Comparison of ENCODE assay signal across 8 cellular contexts in the genomic region with DNA sequence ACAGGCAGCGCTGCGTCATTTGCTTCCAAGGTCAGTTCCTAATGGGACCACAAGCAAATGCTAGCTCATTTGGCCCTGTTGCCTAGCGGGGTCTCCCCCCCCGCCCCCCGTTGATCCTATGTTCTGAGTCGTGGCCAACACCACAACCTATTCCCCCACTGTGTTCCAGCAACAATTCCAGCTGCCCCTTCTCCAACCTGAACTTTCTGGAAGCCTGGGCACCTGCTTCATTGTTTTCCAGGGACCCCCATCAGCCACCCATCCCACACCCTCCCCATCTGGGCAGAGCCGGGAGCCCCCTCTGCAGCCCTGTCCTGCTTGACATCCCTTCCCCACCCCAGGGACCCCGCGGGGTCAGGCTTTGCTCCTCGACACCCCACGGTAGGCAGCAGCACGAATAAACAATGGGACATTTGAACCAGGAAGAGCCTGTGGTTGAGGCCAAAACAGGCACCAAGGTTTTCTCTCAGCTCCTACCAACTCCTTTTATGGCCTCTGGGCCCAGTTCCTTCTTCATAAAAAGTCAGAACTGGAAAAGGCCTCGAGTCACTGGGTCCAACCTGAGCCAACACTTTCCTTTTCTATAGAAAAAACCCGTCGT. TPM values are rescaled to one million over a fixed set of nuclear protein-coding genes. Genes with fewer than 3 reads are reported as not detected.
DNase-seq lines count a peak whose midpoint lies in the region; ATAC-seq and TF ChIP-seq lines count a peak whose summit lies in the region.

No MANE protein-coding gene starts in this region.

- WGBS in HUES64, result 37% methylated on average over 15 of the region's 15 CpGs
- 19 to 23% (median 22%) methylated on average over 14 to 15 of the region's 15 CpGs for WGBS in stomach, 5 donors

- H3K9me3 ChIP-seq in HUES64 (ENCODE audit: insufficient read depth, low read depth, low read length) (no peaks in the 10 kb centered on the region), adipocyte (ENCODE audit: control insufficient read depth, low read length) (no peaks in the 10 kb centered on the region), stomach (no peaks in the 10 kb centered on the region)

- no peak for TF ChIP-seq POLR2A in stomach (IDR thresholded peaks at IDR 0.05)
- TF ChIP-seq POLR2A in erythroblast (IDR thresholded peaks at IDR 0.05; ENCODE audit: low read length), result no peak

- peak overlapping the region; percentile 97 for H3K27ac ChIP-seq in HUES64 (ENCODE audit: low read depth, low read length)
- H3K27ac ChIP-seq in stomach, result peak overlapping the region; percentile 89 to 98 (median 96)

- intact Hi-C loops in stomach (cut with DNase I; ENCODE audit: low total_unique reads), result loop anchor here (5.0 kb wide), 1 partner anchor 59 kb away; no protein-coding TSS in a partner anchor

- peaks cover 26% of the 10 kb centered on the region for H3K4me1 ChIP-seq in HUES64 (ENCODE audit: insufficient read depth, low read length)
- H3K4me1 ChIP-seq in adipocyte (ENCODE audit: control insufficient read depth, insufficient read depth, low read length), result peaks cover 32% of the 10 kb centered on the region
- peaks cover 41 to 50% (median 46%) of the 10 kb centered on the region in 4 donors for H3K4me1 ChIP-seq in stomach

- no peak for ATAC-seq in HG03521 (IDR thresholded peaks at IDR 0.05; ENCODE audit: unreplicated experiment)

- H3K36me3 ChIP-seq in HUES64 (ENCODE audit: insufficient read depth, low read length) (no peaks in the 10 kb centered on the region), adipocyte (ENCODE audit: control insufficient read depth, insufficient read depth, low read length, severe bottlenecking) (no peaks in the 10 kb centered on the region), stomach (no peaks in the 10 kb centered on the region)

- H3K9ac ChIP-seq in HUES64 (ENCODE audit: low read depth, low read length) (peak overlapping the region; percentile 91), adipocyte (ENCODE audit: low read length) (peak overlapping the region; percentile 75)

- no peak for TF ChIP-seq EP300 in stomach (IDR thresholded peaks at IDR 0.05)

- H3K4me3 ChIP-seq in HUES64 (ENCODE audit: low read length) (peak overlapping the region; percentile 46), adipocyte (ENCODE audit: low read length) (no peak overlapping the region), stomach (peak overlapping the region; percentile 48 to 56 (median 50))

- DNase-seq in SIG-M5 treated with dmso at 0.1 percent for 504 hours (lab: John Stamatoyannopoulos, UW; ENCODE audit: unreplicated experiment) (peak; percentile 85), SIG-M5 (lab: John Stamatoyannopoulos, UW) (no peak), adipocyte (ENCODE audit: low read depth) (no peak), islet precursor cell (peak; percentile 72), stomach (no peak), erythroblast (lab: John Stamatoyannopoulos, UW) (no peak)

- TF ChIP-seq CTCF in stomach (IDR thresholded peaks at IDR 0.05), result no peak

- H3K27me3 ChIP-seq in HUES64 (ENCODE audit: insufficient read depth, low read length) (no peaks in the 10 kb centered on the region), adipocyte (replicated peaks; ENCODE audit: control insufficient read depth, insufficient read depth, low read length) (no peaks in the 10 kb centered on the region), stomach (peaks cover 0 to 14% (median 0%) of the 10 kb centered on the region in 3 donors)

RNA-seq across cellular contexts. Expression of a gene that starts 20.5 kb away (rescaled TPM):
- not detected for polyA plus RNA-seq in HUES64 (2013, experiment 1 of 2)
- not detected for polyA plus RNA-seq in HUES64 (2013, experiment 2 of 2)
- not detected for total RNA-seq in stomach
- polyA plus RNA-seq in stomach, result not detected

Comparison
In these comparisons a context has a peak if more than half of its experiments do, and no peak if none do; other contexts are left out.
1. DNase-seq: peak in SIG-M5 treated with dmso at 0.1 percent for 504 hours (single experiment) and islet precursor cell (single experiment); none in SIG-M5 (single experiment), adipocyte (single experiment), stomach (single experiment) and erythroblast (0 of 2).